Comparison of ENCODE assay signal across 15 cellular contexts in genomic region chr18:2588666-2589344, GRCh38. TPM values are rescaled to one million over a fixed set of nuclear protein-coding genes. Genes with fewer than 3 reads are reported as not detected.
DNase-seq lines count a peak whose midpoint lies in the region; ATAC-seq and TF ChIP-seq lines count a peak whose summit lies in the region.
"Had no signal": no experiment of that assay in that cellular context is flagged by ENCODE, and none has a peak within 500 bp of the region (broad histone marks: within the 10 kb centered on the region; RNA-seq: fewer than 3 reads in every experiment).

No MANE protein-coding gene starts in this region.

- POLR2A ChIA-PET in activated CD8-positive, alpha-beta T cell treated with anti-CD3 and anti-CD28 coated beads for 36 hours (lab: Charles Lee): interaction anchor here (1.0 to 4.1 kb wide), 5 partner anchors 8 to 71 kb away, joined by 3 to 22 read pairs (median 5); partner anchors contain the start of genes METTL4, NDC80 and SMCHD1

- H3K79me2 ChIP-seq in hepatocyte: no peaks in the 10 kb centered on the region

- H3K36me3 ChIP-seq in heart left ventricle: peaks cover 0 to 5% (median 0%) of the 10 kb centered on the region in 9 donors
- no peaks in the 10 kb centered on the region for H3K36me3 ChIP-seq in right atrium auricular region
- H3K36me3 ChIP-seq in hepatocyte (replicated peaks; ENCODE audit: insufficient read depth, low read depth): no peaks in the 10 kb centered on the region
- H3K36me3 ChIP-seq in urinary bladder (ENCODE audit: insufficient read depth): no peaks in the 10 kb centered on the region
- H3K36me3 ChIP-seq: adrenal gland had no signal

- H3K9me3 ChIP-seq in heart left ventricle: no peaks in the 10 kb centered on the region
- no peaks in the 10 kb centered on the region for H3K9me3 ChIP-seq in right atrium auricular region
- H3K9me3 ChIP-seq in hepatocyte (ENCODE audit: low read depth): no peaks in the 10 kb centered on the region
- H3K9me3 ChIP-seq: adrenal gland; BLaER1 treated with 17β-estradiol and CSF1 and Interleukin-3, amounts not matched to agents 10 nM and 100 nM had no signal

- ATAC-seq in heart left ventricle: peak in 1 of 4 donors; percentile 50
- no peak for ATAC-seq in activated CD8-positive, alpha-beta T cell treated with anti-CD3 and anti-CD28 coated beads for 36 hours

- TF ChIP-seq POLR2A in heart left ventricle (IDR thresholded peaks at IDR 0.05): no peak

- H3K9me3 Mint-ChIP-seq in activated CD8-positive, alpha-beta T cell treated with anti-CD3 and anti-CD28 coated beads for 36 hours: peaks cover 2% of the 10 kb centered on the region
- H3K9me3 Mint-ChIP-seq: dendritic cell treated with granulocyte-macrophage colony-stimulating factor and Interleukin-4, amounts not matched to agents 40 ng/mL and 50 ng/mL, for 4 days had no signal

- no peaks in the 10 kb centered on the region for H4K20me1 ChIP-seq in hepatocyte (ENCODE audit: insufficient read depth, poor library complexity, severe bottlenecking)
- H4K20me1 ChIP-seq: BLaER1 treated with 17β-estradiol and CSF1 and Interleukin-3, amounts not matched to agents 10 nM and 100 nM had no signal

- peak overlapping the region; percentile 53 for H3K4me3 Mint-ChIP-seq in activated CD8-positive, alpha-beta T cell treated with anti-CD3 and anti-CD28 coated beads for 36 hours
- H3K4me3 Mint-ChIP-seq: dendritic cell treated with granulocyte-macrophage colony-stimulating factor and Interleukin-4, amounts not matched to agents 40 ng/mL and 50 ng/mL, for 4 days had no signal

- H3K9me2 ChIP-seq in hepatocyte (replicated peaks; ENCODE audit: insufficient read depth): no peaks in the 10 kb centered on the region

- TF ChIP-seq CTCF in heart left ventricle (IDR thresholded peaks at IDR 0.05) (no peak), right atrium auricular region (IDR thresholded peaks at IDR 0.05) (no peak), hepatocyte (IDR thresholded peaks at IDR 0.05; ENCODE audit: poor library complexity) (no peak)
- no peak for TF ChIP-seq CTCF in activated CD8-positive, alpha-beta T cell treated with anti-CD3 and anti-CD28 coated beads for 36 hours (IDR thresholded peaks at IDR 0.05)

- H3K4me1 ChIP-seq in heart left ventricle: peaks cover 0 to 12% (median 0%) of the 10 kb centered on the region in 12 donors
- no peaks in the 10 kb centered on the region for H3K4me1 ChIP-seq in right atrium auricular region
- no peaks in the 10 kb centered on the region for H3K4me1 ChIP-seq in hepatocyte (ENCODE audit: insufficient read depth)
- H3K4me1 ChIP-seq in urinary bladder (ENCODE audit: insufficient read depth): no peaks in the 10 kb centered on the region
- H3K4me1 ChIP-seq: adrenal gland had no signal

- no peaks in the 10 kb centered on the region for H3K27me3 Mint-ChIP-seq in activated CD8-positive, alpha-beta T cell treated with anti-CD3 and anti-CD28 coated beads for 36 hours
- H3K27me3 Mint-ChIP-seq: dendritic cell treated with granulocyte-macrophage colony-stimulating factor and Interleukin-4, amounts not matched to agents 40 ng/mL and 50 ng/mL, for 4 days had no signal

- no peak for DNase-seq in heart left ventricle
- DNase-seq in right atrium auricular region (ENCODE audit: low spot score): no peak
- no peak for DNase-seq in activated CD8-positive, alpha-beta T cell treated with anti-CD3 and anti-CD28 coated beads for 36 hours
- DNase-seq in hepatocyte (ENCODE audit: low spot score): peak; percentile 13
- DNase-seq in mesenteric fat pad (ENCODE audit: low spot score): no peak
- DNase-seq in DMS53 (lab: John Stamatoyannopoulos, UW): no peak
- no peak for DNase-seq in NCI-H446 treated with DMSO at 0.1 percent for 48 hours (lab: John Stamatoyannopoulos, UW)
- DNase-seq: adrenal gland, foreskin melanocyte, NCI-H1105, NCI-H526, SHP77 treated with DMSO at 0.1 percent for 48 hours had no signal

- H3K27ac ChIP-seq in heart left ventricle (peak overlapping the region in 8 of 12 donors; percentile 10 to 54 (median 42)), right atrium auricular region (no peak overlapping the region), hepatocyte (peak overlapping the region; percentile 54), urinary bladder (ENCODE audit: low read depth) (peak overlapping the region; percentile 38)
- H3K27ac ChIP-seq: adrenal gland had no signal

- WGBS in heart left ventricle, 4 donors: 69 to 80% (median 73%) methylated on average over 5 of the region's 5 CpGs
- 79% methylated on average over 5 of the region's 5 CpGs for WGBS in hepatocyte (ENCODE audit: low lambda C conversion rate, missing lambda C conversion rate)
- WGBS in urinary bladder: 46% methylated on average over 5 of the region's 5 CpGs

- H3K4me3 ChIP-seq in heart left ventricle: peak overlapping the region in 7 of 12 donors; percentile 13 to 46 (median 29)
- no peak overlapping the region for H3K4me3 ChIP-seq in right atrium auricular region
- H3K4me3 ChIP-seq in hepatocyte: no peak overlapping the region
- H3K4me3 ChIP-seq in urinary bladder (ENCODE audit: low read depth, low read length): no peak overlapping the region
- H3K4me3 ChIP-seq: adrenal gland; BLaER1 treated with 17β-estradiol and CSF1 and Interleukin-3, amounts not matched to agents 10 nM and 100 nM had no signal

- H2AFZ ChIP-seq in hepatocyte: peak overlapping the region; percentile 19

- intact Hi-C loops in heart left ventricle (cut with DNase I): no loop called here
- intact Hi-C loops in activated CD8-positive, alpha-beta T cell treated with anti-CD3 and anti-CD28 coated beads for 36 hours (cut with micrococcal nuclease): no loop called here

- peaks cover 67% of the 10 kb centered on the region for H3K36me3 Mint-ChIP-seq in activated CD8-positive, alpha-beta T cell treated with anti-CD3 and anti-CD28 coated beads for 36 hours (ENCODE audit: low read depth)

- peak overlapping the region; percentile 94 for H3K27ac Mint-ChIP-seq in activated CD8-positive, alpha-beta T cell treated with anti-CD3 and anti-CD28 coated beads for 36 hours
- H3K27ac Mint-ChIP-seq: dendritic cell treated with granulocyte-macrophage colony-stimulating factor and Interleukin-4, amounts not matched to agents 40 ng/mL and 50 ng/mL, for 4 days had no signal

- no peaks in the 10 kb centered on the region for H3K27me3 ChIP-seq in heart left ventricle
- H3K27me3 ChIP-seq in right atrium auricular region: no peaks in the 10 kb centered on the region
- no peaks in the 10 kb centered on the region for H3K27me3 ChIP-seq in hepatocyte
- H3K27me3 ChIP-seq: adrenal gland; BLaER1 treated with 17β-estradiol and CSF1 and Interleukin-3, amounts not matched to agents 10 nM and 100 nM had no signal

- peak overlapping the region; percentile 29 for H3K4me2 ChIP-seq in hepatocyte
- H3K4me2 ChIP-seq: BLaER1 treated with 17β-estradiol and CSF1 and Interleukin-3, amounts not matched to agents 10 nM and 100 nM had no signal

- peaks cover 52% of the 10 kb centered on the region for H3K4me1 Mint-ChIP-seq in activated CD8-positive, alpha-beta T cell treated with anti-CD3 and anti-CD28 coated beads for 36 hours (ENCODE audit: low read depth)

- CTCF ChIA-PET in activated CD8-positive, alpha-beta T cell treated with anti-CD3 and anti-CD28 coated beads for 36 hours (lab: Charles Lee): interaction anchor here (0.7 to 4.2 kb wide), 5 partner anchors 11 to 92 kb away, joined by 3 to 14 read pairs (median 4); partner anchors contain the start of gene SMCHD1

RNA-seq across cellular contexts. Expression of gene NDC80, which starts 17.4 kb away (rescaled TPM):
- total RNA-seq in heart left ventricle (1 to 10 TPM in 2 of 9 donors, under 1 TPM in 6, not detected in 1; 0.09 to 5.0 (median 0.43) TPM), right atrium auricular region (under 1 TPM in 1 of 2 donors, not detected in 1; 0.74 TPM), hepatocyte (5.6 and 6.5 TPM in 2 replicates), urinary bladder (33.0 TPM), mesenteric fat pad (0.29 TPM)
- polyA plus RNA-seq in heart left ventricle (under 1 TPM; 0.28 to 0.34 TPM), hepatocyte (3.9 and 5.6 TPM in 2 replicates), urinary bladder (0.77 TPM)
- total RNA-seq in activated CD8-positive, alpha-beta T cell treated with anti-CD3 and anti-CD28 coated beads for 36 hours: 10 to 100 TPM; 81.3 to 82.2 TPM

RNA-seq across cellular contexts. Expression of gene METTL4, which starts 17.5 kb away (rescaled TPM):
- total RNA-seq in heart left ventricle (10 to 100 TPM in 1 of 9 donors, 1 to 10 TPM in 8; 4.2 to 10.3 (median 5.8) TPM), right atrium auricular region (1 to 10 TPM; 4.2 to 6.1 TPM), hepatocyte (9.9 and 16.0 TPM in 2 replicates), urinary bladder (30.5 TPM), mesenteric fat pad (6.9 TPM)
- polyA plus RNA-seq in heart left ventricle (1 to 10 TPM; 3.1 to 6.4 TPM), hepatocyte (7.4 and 7.6 TPM in 2 replicates), urinary bladder (8.3 TPM)
- 10 to 100 TPM; 18.9 to 20.5 TPM for total RNA-seq in activated CD8-positive, alpha-beta T cell treated with anti-CD3 and anti-CD28 coated beads for 36 hours

Comparison
In these comparisons a context has a peak if more than half of its experiments do, and no peak if none do; other contexts are left out.
1. H3K27ac ChIP-seq: peak in heart left ventricle (8 of 12), hepatocyte (single experiment) and urinary bladder (single experiment); none in right atrium auricular region (0 of 2).
2. H3K4me3 ChIP-seq: peak in heart left ventricle (7 of 12); none in right atrium auricular region (0 of 2), hepatocyte (single experiment) and urinary bladder (single experiment).